Comparison of ENCODE assay signal across 9 cellular contexts in the genomic region with DNA sequence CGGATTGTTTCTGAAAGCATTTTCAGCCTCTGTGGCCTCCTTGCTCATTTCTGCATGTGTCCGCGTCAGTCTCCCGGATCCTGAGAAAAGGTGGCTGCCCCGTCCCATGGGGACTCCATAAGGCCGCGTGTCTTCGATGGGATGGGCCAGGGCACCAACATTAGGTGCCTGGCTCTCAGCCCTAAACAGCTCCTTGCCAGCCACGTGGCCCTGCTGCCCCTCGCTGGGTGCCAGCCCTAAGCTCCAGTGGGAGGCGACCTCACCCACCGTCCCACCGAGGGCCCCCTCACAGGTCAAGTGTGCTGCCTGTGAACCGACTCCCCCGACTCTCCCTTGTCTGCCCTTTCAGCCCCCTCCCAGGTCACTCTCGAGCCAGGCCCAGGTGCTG. TPM values are rescaled to one million over a fixed set of nuclear protein-coding genes. Genes with fewer than 3 reads are reported as not detected.
DNase-seq lines count a peak whose midpoint lies in the region; ATAC-seq and TF ChIP-seq lines count a peak whose summit lies in the region.
"Had no signal": no experiment of that assay in that cellular context is flagged by ENCODE, and none has a peak within 500 bp of the region (broad histone marks: within the 10 kb centered on the region; RNA-seq: fewer than 3 reads in every experiment).

No MANE protein-coding gene starts in this region.

- peak; percentile 44 for DNase-seq in OCI-M1 (lab: John Stamatoyannopoulos, UW)
- no peak for DNase-seq in epithelial cell of prostate (ENCODE audit: low read depth, low spot score)
- no peak for DNase-seq in osteocyte (ENCODE audit: extremely low spot score, unreplicated experiment)
- no peak for DNase-seq in NOMO-1 treated with dmso at 0.1 percent for 144 hours (lab: John Stamatoyannopoulos, UW; ENCODE audit: unreplicated experiment)
- DNase-seq in erythroblast (lab: John Stamatoyannopoulos, UW) = no peak
- no peak for DNase-seq in DMS153 treated with DMSO at 0.1 percent for 48 hours (lab: John Stamatoyannopoulos, UW; ENCODE audit: unreplicated experiment)
- DNase-seq in dermis blood vessel endothelial cell = no peak

- H3K4me1 Mint-ChIP-seq in osteocyte (ENCODE audit: unreplicated experiment) = peaks cover 28% of the 10 kb centered on the region

- no peaks in the 10 kb centered on the region for H3K27me3 Mint-ChIP-seq in osteocyte (ENCODE audit: unreplicated experiment)

- peak overlapping the region; percentile 55 for H3K27ac Mint-ChIP-seq in osteocyte (ENCODE audit: unreplicated experiment)

- H3K27ac ChIP-seq in epithelial cell of prostate = peak overlapping the region; percentile 68

- ATAC-seq in GM21723 (IDR thresholded peaks at IDR 0.05; ENCODE audit: unreplicated experiment) = peak; percentile 2

- no peak for TF ChIP-seq POLR2A in erythroblast (IDR thresholded peaks at IDR 0.05; ENCODE audit: low read length)

- peak overlapping the region; percentile 81 for H3K4me3 Mint-ChIP-seq in osteocyte (ENCODE audit: unreplicated experiment)

- TF ChIP-seq CTCF in osteocyte (IDR thresholded peaks at IDR 0.05) = no peak

- H3K36me3 Mint-ChIP-seq in osteocyte (ENCODE audit: unreplicated experiment) = peaks cover 33% of the 10 kb centered on the region

- H3K9me3 Mint-ChIP-seq in osteocyte (ENCODE audit: unreplicated experiment) = peaks cover 9% of the 10 kb centered on the region

RNA-seq across cellular contexts. Expression of gene PHYKPL, which starts 0.9 kb away (rescaled TPM):
- 70.2 and 71.3 TPM in 2 replicates for total RNA-seq in osteocyte
- total RNA-seq in dermis blood vessel endothelial cell = 42.9 and 44.2 TPM in 2 replicates

RNA-seq across cellular contexts. Expression of gene HNRNPAB, which starts 27.4 kb away (rescaled TPM):
- total RNA-seq in osteocyte (128 and 131 TPM in 2 replicates), dermis blood vessel endothelial cell (55.0 and 64.6 TPM in 2 replicates)

RNA-seq across cellular contexts. Expression of gene GMCL2, which starts 44.6 kb away (rescaled TPM):
- total RNA-seq in osteocyte (not detected in 2 replicates), dermis blood vessel endothelial cell (not detected in 2 replicates)
- total RNA-seq: subcutaneous adipose tissue had no signal
